ENCODE assay signal across 16 cellular contexts in genomic region chr2:73899801-73900336, GRCh38. TPM values are rescaled to one million over a fixed set of nuclear protein-coding genes. Genes with fewer than 3 reads are reported as not detected.
DNase-seq lines count a peak whose midpoint lies in the region; ATAC-seq and TF ChIP-seq lines count a peak whose summit lies in the region.
"Had no signal": no experiment of that assay in that cellular context is flagged by ENCODE, and none has a peak within 500 bp of the region (broad histone marks: within the 10 kb centered on the region; RNA-seq: fewer than 3 reads in every experiment).

No MANE protein-coding gene starts in this region.

- H3K14ac ChIP-seq in IMR-90 (replicated peaks; ENCODE audit: low read depth, low read length): no peak overlapping the region

- no TSS peak for BruUV-seq in IMR-90 (replicated peaks; lab: Mats Ljungman, UMichigan)

- no peak overlapping the region for H4K5ac ChIP-seq in IMR-90 (ENCODE audit: low read depth, low read length)

- H2BK120ac ChIP-seq in IMR-90 (ENCODE audit: low read depth, low read length): no peak overlapping the region

- TF ChIP-seq CTCF in IMR-90 (conservative IDR thresholded peaks at IDR 0.05; ENCODE audit: low read depth, low read length): no peak
- TF ChIP-seq CTCF in ascending aorta (IDR thresholded peaks at IDR 0.05): no peak
- TF ChIP-seq CTCF in neural progenitor cell (IDR thresholded peaks at IDR 0.05): no peak
- TF ChIP-seq CTCF in tibial artery (IDR thresholded peaks at IDR 0.05): no peak
- no peak for TF ChIP-seq CTCF in progenitor cell of endocrine pancreas (IDR thresholded peaks at IDR 0.05; ENCODE audit: unreplicated experiment)

- H3K36me3 Mint-ChIP-seq in neural progenitor cell (no peaks in the 10 kb centered on the region), progenitor cell of endocrine pancreas (ENCODE audit: insufficient read depth) (no peaks in the 10 kb centered on the region)

- TF ChIP-seq RAD21 in IMR-90 (IDR thresholded peaks at IDR 0.05; ENCODE audit: low read length): no peak

- no peak overlapping the region for H2AK5ac ChIP-seq in IMR-90 (ENCODE audit: low read depth, low read length)

- H2AK9ac ChIP-seq in IMR-90 (replicated peaks; ENCODE audit: low read depth, low read length, poor library complexity): no peak overlapping the region

- H4K91ac ChIP-seq in IMR-90 (ENCODE audit: insufficient read depth, low read depth, low read length): no peak overlapping the region

- H3K4me1 Mint-ChIP-seq in neural progenitor cell (peaks cover 4% of the 10 kb centered on the region), progenitor cell of endocrine pancreas (ENCODE audit: low read depth) (peaks cover 1% of the 10 kb centered on the region)

- CTCF ChIA-PET in IMR-90 (lab: Yijun Ruan, JAX): no interaction called here

- H3K27ac Mint-ChIP-seq in neural progenitor cell (no peak overlapping the region), progenitor cell of endocrine pancreas (no peak overlapping the region)
- H3K27ac Mint-ChIP-seq: CD8-positive, alpha-beta memory T cell had no signal

- no peaks in the 10 kb centered on the region for H3K79me2 ChIP-seq in neural progenitor cell (ENCODE audit: low read depth)

- H3K27me3 Mint-ChIP-seq in neural progenitor cell (ENCODE audit: insufficient read depth, low read depth) (peaks cover 3% of the 10 kb centered on the region), progenitor cell of endocrine pancreas (peaks cover 17% of the 10 kb centered on the region)

- 0 out of 2 replicates have a peak overlapping the region, but pooled peaks have one; percentile 16 for H3K23ac ChIP-seq in IMR-90 (ENCODE audit: low read depth, low read length)

- H4K20me1 ChIP-seq in IMR-90 (ENCODE audit: insufficient read depth, low read length) (peaks cover 88% of the 10 kb centered on the region), neural progenitor cell (ENCODE audit: low read depth) (no peaks in the 10 kb centered on the region)

- no peak overlapping the region for H3K4me3 Mint-ChIP-seq in neural progenitor cell
- no peak overlapping the region for H3K4me3 Mint-ChIP-seq in progenitor cell of endocrine pancreas (ENCODE audit: low read depth)
- H3K4me3 Mint-ChIP-seq: CD8-positive, alpha-beta memory T cell had no signal

- no peak overlapping the region for H3K4ac ChIP-seq in IMR-90 (ENCODE audit: low read depth, low read length)

- H3K18ac ChIP-seq in IMR-90 (ENCODE audit: low read depth, low read length): no peak overlapping the region

- H3K9me3 ChIP-seq in IMR-90 (ENCODE audit: control insufficient read depth, insufficient read depth, low read length) (no peaks in the 10 kb centered on the region), ascending aorta (no peaks in the 10 kb centered on the region), neural progenitor cell (ENCODE audit: low read depth) (no peaks in the 10 kb centered on the region), tibial artery (no peaks in the 10 kb centered on the region)

- no peak overlapping the region for H3K9ac ChIP-seq in IMR-90 (ENCODE audit: low read depth, low read length)
- no peak overlapping the region for H3K9ac ChIP-seq in neural progenitor cell

- H2BK15ac ChIP-seq in IMR-90 (ENCODE audit: low read depth, low read length): no peak overlapping the region

- WGBS in IMR-90 (ENCODE audit: extremely low coverage in 2 of 2, insufficient read length in 1 of 2), 2 experiments: 67% methylated on average over 3 of the region's 8 CpGs; no CpG with 5 or more reads in 1 of the 2 experiments

- H3F3A ChIP-seq in neural progenitor cell (ENCODE audit: low read depth): no peaks in the 10 kb centered on the region

- H3K79me1 ChIP-seq in IMR-90 (ENCODE audit: low read depth in 1 of 2, low read length in 2 of 2): peaks cover 27 to 77% of the 10 kb centered on the region in 2 experiments

- dilution Hi-C loops in IMR-90 (cut with HindIII; ENCODE audit: low sequenced_read_pairs, unreplicated experiment): no loop called here

- no peak for TF ChIP-seq POLR2A in IMR-90 (IDR thresholded peaks at IDR 0.05; ENCODE audit: low read depth, low read length)

- H3K4me3 ChIP-seq in IMR-90 (ENCODE audit: insufficient read depth, low read depth, low read length) (no peak overlapping the region), ascending aorta (peak overlapping the region in 1 of 2 donors; percentile 28), neural progenitor cell (no peak overlapping the region), tibial artery (peak overlapping the region; percentile 6 to 24)
- H3K4me3 ChIP-seq: SK-N-MC had no signal

- DNase-seq in IMR-90 (no peak), ascending aorta (ENCODE audit: low spot score in 2 of 2) (no peak), neural progenitor cell (ENCODE audit: low spot score) (no peak), tibial artery (peak in 1 of 2 donors; percentile 58), progenitor cell of endocrine pancreas (ENCODE audit: low spot score, unreplicated experiment) (no peak), NCI-H2107 treated with DMSO at 0.1 percent for 48 hours (lab: John Stamatoyannopoulos, UW; ENCODE audit: unreplicated experiment) (no peak)
- no peak for DNase-seq in activated CD4-positive, CD25-positive, alpha-beta regulatory T cell treated with anti-CD3 and anti-CD28 coated beads, Interleukin-2, amount 50 U/mL, for 72 hours
- DNase-seq: C1 segment of cervical spinal cord; CD8-positive, alpha-beta memory T cell; DMS79; NCI-H1417 treated with DMSO at 0.1 percent for 48 hours; NCI-H187 treated with DMSO at 0.1 percent for 48 hours; NCI-H69; OCI-M1; SHP77 had no signal

- H2BK5ac ChIP-seq in IMR-90 (ENCODE audit: low read depth, low read length, poor library complexity, severe bottlenecking): no peak overlapping the region

- H3K4me1 ChIP-seq in IMR-90 (ENCODE audit: control insufficient read depth, insufficient read depth, low read length) (peaks cover 13% of the 10 kb centered on the region), ascending aorta (peaks cover 0 to 2% of the 10 kb centered on the region in 2 donors), neural progenitor cell (peaks cover 12% of the 10 kb centered on the region), tibial artery (peaks cover 0 to 71% (median 21%) of the 10 kb centered on the region in 4 donors)

- peaks cover 32% of the 10 kb centered on the region for H3K9me1 ChIP-seq in IMR-90 (ENCODE audit: insufficient read depth, low read length)

- no peak overlapping the region for H3K56ac ChIP-seq in IMR-90 (ENCODE audit: extremely low read depth, insufficient read depth, low read length)

- no peaks in the 10 kb centered on the region for H3K9me3 Mint-ChIP-seq in neural progenitor cell
- H3K9me3 Mint-ChIP-seq in progenitor cell of endocrine pancreas (ENCODE audit: low read depth): no peaks in the 10 kb centered on the region
- H3K9me3 Mint-ChIP-seq: CD8-positive, alpha-beta memory T cell had no signal

- in situ Hi-C loops in IMR-90 (cut with MboI; ENCODE audit: low sequenced_read_pairs): no loop called here

- intact Hi-C loops in IMR-90 (cut with micrococcal nuclease): no loop called here
- intact Hi-C loops in ascending aorta (cut with DNase I): loop anchor here (5.0 kb wide), 1 partner anchor 38 kb away; no protein-coding TSS in a partner anchor
- intact Hi-C loops in tibial artery (cut with DNase I; ENCODE audit: low total_unique reads): no loop called here

- no peak overlapping the region for H4K8ac ChIP-seq in IMR-90 (ENCODE audit: low read depth in 2 of 2, low read length in 2 of 2)

- ATAC-seq in IMR-90 (ENCODE audit: low read depth): no peak

- no peak overlapping the region for H2BK20ac ChIP-seq in IMR-90 (ENCODE audit: low read depth, low read length)

- H3K4me2 ChIP-seq in IMR-90 (ENCODE audit: low read depth, low read length) (no peak overlapping the region), neural progenitor cell (no peak overlapping the region)

- H3K27ac ChIP-seq in IMR-90 (ENCODE audit: insufficient read depth, low read length) (no peak overlapping the region), ascending aorta (peak overlapping the region; percentile 13 to 20), neural progenitor cell (no peak overlapping the region), tibial artery (peak overlapping the region; percentile 88 to 91)
- H3K27ac ChIP-seq: SK-N-MC had no signal

- POLR2A ChIA-PET in IMR-90 (lab: Charles Lee; ENCODE audit: unreplicated experiment): no interaction called here

- H3K36me3 ChIP-seq in IMR-90 (ENCODE audit: control insufficient read depth, insufficient read depth, low read length) (peaks cover 42% of the 10 kb centered on the region), ascending aorta (peaks cover 19 to 21% of the 10 kb centered on the region in 2 donors), neural progenitor cell (no peaks in the 10 kb centered on the region), tibial artery (peaks cover 15 to 31% (median 28%) of the 10 kb centered on the region in 3 donors)

- H2AFZ ChIP-seq in IMR-90 (replicated peaks; ENCODE audit: low read length, poor library complexity): no peak overlapping the region
- peak overlapping the region; percentile 42 for H2AFZ ChIP-seq in neural progenitor cell (replicated peaks)

- H3K27me3 ChIP-seq in IMR-90 (ENCODE audit: control insufficient read depth, insufficient read depth, low read length) (no peaks in the 10 kb centered on the region), ascending aorta (no peaks in the 10 kb centered on the region), neural progenitor cell (no peaks in the 10 kb centered on the region), tibial artery (no peaks in the 10 kb centered on the region)

TF ChIP-seq in IMR-90, 13 proteins besides CTCF, POLR2A, EP300 and RAD21 (continues in another document):
- TF ChIP-seq BHLHE40 (IDR thresholded peaks at IDR 0.05; ENCODE audit: low read depth, low read length) (no peak), USF2 (IDR thresholded peaks at IDR 0.05; ENCODE audit: low read depth, low read length) (no peak)

RNA-seq across cellular contexts. Expression of gene ACTG2, which starts 7.1 kb away (rescaled TPM):
- total RNA-seq in IMR-90 (2012; rRNA removed): 349 and 523 TPM in 2 replicates
- 887 and 899 TPM in 2 replicates for polyA plus RNA-seq in IMR-90 (2012; rRNA removed)
- 644 and 1,415 TPM in 2 replicates for polyA plus RNA-seq in IMR-90 (2012; cell fraction: cytosol; rRNA removed)
- 237 and 431 TPM in 2 replicates for polyA plus RNA-seq in IMR-90 (2012; cell fraction: nucleus; rRNA removed; ENCODE audit: low replicate concordance)
- total RNA-seq in ascending aorta: 134 TPM
- 0.19 and 0.32 TPM in 2 replicates for total RNA-seq in neural progenitor cell (ENCODE audit: low replicate concordance)
- total RNA-seq in progenitor cell of endocrine pancreas: 0.19 and 0.31 TPM in 2 replicates
- total RNA-seq: CD8-positive, alpha-beta memory T cell had no signal
- polyA plus RNA-seq: CD8-positive, alpha-beta memory T cell had no signal

RNA-seq across cellular contexts. Expression of gene DGUOK, which starts 26.8 kb away (rescaled TPM):
- total RNA-seq in IMR-90 (2012; rRNA removed) (57.2 and 66.3 TPM in 2 replicates), ascending aorta (79.7 TPM), neural progenitor cell (ENCODE audit: low replicate concordance) (79.0 and 85.5 TPM in 2 replicates), progenitor cell of endocrine pancreas (63.8 and 66.9 TPM in 2 replicates)
- 111 and 116 TPM in 2 replicates for polyA plus RNA-seq in IMR-90 (2012; rRNA removed)
- polyA plus RNA-seq in IMR-90 (2012; cell fraction: cytosol; rRNA removed): 95.7 and 122 TPM in 2 replicates
- polyA plus RNA-seq in IMR-90 (2012; cell fraction: nucleus; rRNA removed; ENCODE audit: low replicate concordance): 37.3 and 50.6 TPM in 2 replicates

Comparison
In these comparisons a context has a peak if more than half of its experiments do, and no peak if none do; other contexts are left out.
1. H3K27ac ChIP-seq: peak in ascending aorta (2 of 2) and tibial artery (2 of 2); none in IMR-90 (single experiment) and neural progenitor cell (single experiment).
2. H3K4me3 ChIP-seq: peak in tibial artery (2 of 2); none in IMR-90 (single experiment) and neural progenitor cell (single experiment).
3. RNA of gene ACTG2, which starts 7.1 kb away (total RNA-seq): 349 to 523 TPM in IMR-90 and 134 TPM in ascending aorta (single experiment); 0.19 to 0.32 TPM in neural progenitor cell and 0.19 to 0.31 TPM in progenitor cell of endocrine pancreas; every median in the first group is over 100 times any median in the second.